Comparison of ENCODE assay signal across 1 cellular context in the genomic region with DNA sequence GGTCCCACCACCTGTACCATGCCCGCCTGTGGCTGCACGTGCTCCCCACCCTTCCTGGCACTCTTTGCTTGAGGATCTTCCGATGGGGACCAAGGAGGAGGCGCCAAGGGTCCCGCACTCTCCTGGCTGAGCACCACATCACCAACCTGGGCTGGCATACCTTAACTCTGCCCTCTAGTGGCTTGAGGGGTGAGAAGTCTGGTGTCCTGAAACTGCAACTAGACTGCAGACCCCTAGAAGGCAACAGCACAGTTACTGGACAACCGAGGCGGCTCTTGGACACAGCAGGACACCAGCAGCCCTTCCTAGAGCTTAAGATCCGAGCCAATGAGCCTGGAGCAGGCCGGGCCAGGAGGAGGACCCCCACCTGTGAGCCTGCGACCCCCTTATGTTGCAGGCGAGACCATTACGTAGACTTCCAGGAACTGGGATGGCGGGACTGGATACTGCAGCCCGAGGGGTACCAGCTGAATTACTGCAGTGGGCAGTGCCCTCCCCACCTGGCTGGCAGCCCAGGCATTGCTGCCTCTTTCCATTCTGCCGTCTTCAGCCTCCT.
A peak's percentile ranks its signal among the peaks of the same experiment; 100 is the strongest.
TF ChIP-seq lines count a peak whose summit lies in the region.

No MANE protein-coding gene starts in this region.

TF ChIP-seq in HepG2, 621 proteins besides CTCF, POLR2A, EP300 and RAD21 (continued from another document and continues in another):
- TF ChIP-seq THAP9 (CRISPR knock-in tag; IDR thresholded peaks at IDR 0.05; ENCODE audit: borderline replicate concordance) (no peak), PAXIP1 (CRISPR knock-in tag; conservative IDR thresholded peaks at IDR 0.05) (no peak), KDM1A (CRISPR knock-in tag; IDR thresholded peaks at IDR 0.05) (no peak), PRMT3 (CRISPR knock-in tag; IDR thresholded peaks at IDR 0.05; ENCODE audit: borderline replicate concordance, low read depth) (no peak), ZNF615 (CRISPR knock-in tag; IDR thresholded peaks at IDR 0.05; ENCODE audit: borderline replicate concordance) (no peak), ZMYM2 (CRISPR knock-in tag; IDR thresholded peaks at IDR 0.05) (no peak), HNF1B (CRISPR knock-in tag; IDR thresholded peaks at IDR 0.05) (0 out of 2 replicates have a peak, but pooled peaks have one; percentile 1), SOX13 (IDR thresholded peaks at IDR 0.05) (no peak), SOX13 (CRISPR knock-in tag; conservative IDR thresholded peaks at IDR 0.05 in 1 of 2, IDR thresholded peaks at IDR 0.05 in 1 of 2) (no peak), ZNF879 (CRISPR knock-in tag; IDR thresholded peaks at IDR 0.05) (no peak), KLF16 (CRISPR knock-in tag; IDR thresholded peaks at IDR 0.05) (peak in 1 of 2 experiments; percentile 46; a peak in 1 of 4 replicates), ZC3H13 (CRISPR knock-in tag; IDR thresholded peaks at IDR 0.05) (no peak), HNF4G (IDR thresholded peaks at IDR 0.05; ENCODE audit: borderline replicate concordance, low read depth, low read length) (no peak), HNF4G (CRISPR knock-in tag; IDR thresholded peaks at IDR 0.05; ENCODE audit: borderline replicate concordance, low read depth) (no peak), ZNF619 (CRISPR knock-in tag; IDR thresholded peaks at IDR 0.05) (no peak), ZNF704 (CRISPR knock-in tag; IDR thresholded peaks at IDR 0.05; ENCODE audit: borderline replicate concordance) (no peak), NR2F6 (IDR thresholded peaks at IDR 0.05) (no peak), NR2F6 (CRISPR knock-in tag; IDR thresholded peaks at IDR 0.05) (no peak), REST (IDR thresholded peaks at IDR 0.05; ENCODE audit: borderline replicate concordance in 1 of 2, low read depth in 1 of 2, low read length in 2 of 2) (no peak), KDM2A (CRISPR knock-in tag; IDR thresholded peaks at IDR 0.05; ENCODE audit: borderline replicate concordance, low read depth) (no peak), MAF1 (CRISPR knock-in tag; IDR thresholded peaks at IDR 0.05; ENCODE audit: borderline replicate concordance) (no peak), ZNF550 (CRISPR knock-in tag; IDR thresholded peaks at IDR 0.05; ENCODE audit: borderline replicate concordance) (no peak), ZNF143 (CRISPR knock-in tag; IDR thresholded peaks at IDR 0.05) (no peak), IRF2 (CRISPR knock-in tag; IDR thresholded peaks at IDR 0.05) (0 out of 2 replicates have a peak, but pooled peaks have one; percentile 23), ZNF883 (CRISPR knock-in tag; IDR thresholded peaks at IDR 0.05; ENCODE audit: not compliant biosample characterization) (no peak), ZKSCAN8 (CRISPR knock-in tag; IDR thresholded peaks at IDR 0.05; ENCODE audit: borderline replicate concordance) (no peak), ZSCAN25 (CRISPR knock-in tag; IDR thresholded peaks at IDR 0.05) (0 out of 2 replicates have a peak, but pooled peaks have one; percentile 19)
- TF ChIP-seq, protein P1, sequence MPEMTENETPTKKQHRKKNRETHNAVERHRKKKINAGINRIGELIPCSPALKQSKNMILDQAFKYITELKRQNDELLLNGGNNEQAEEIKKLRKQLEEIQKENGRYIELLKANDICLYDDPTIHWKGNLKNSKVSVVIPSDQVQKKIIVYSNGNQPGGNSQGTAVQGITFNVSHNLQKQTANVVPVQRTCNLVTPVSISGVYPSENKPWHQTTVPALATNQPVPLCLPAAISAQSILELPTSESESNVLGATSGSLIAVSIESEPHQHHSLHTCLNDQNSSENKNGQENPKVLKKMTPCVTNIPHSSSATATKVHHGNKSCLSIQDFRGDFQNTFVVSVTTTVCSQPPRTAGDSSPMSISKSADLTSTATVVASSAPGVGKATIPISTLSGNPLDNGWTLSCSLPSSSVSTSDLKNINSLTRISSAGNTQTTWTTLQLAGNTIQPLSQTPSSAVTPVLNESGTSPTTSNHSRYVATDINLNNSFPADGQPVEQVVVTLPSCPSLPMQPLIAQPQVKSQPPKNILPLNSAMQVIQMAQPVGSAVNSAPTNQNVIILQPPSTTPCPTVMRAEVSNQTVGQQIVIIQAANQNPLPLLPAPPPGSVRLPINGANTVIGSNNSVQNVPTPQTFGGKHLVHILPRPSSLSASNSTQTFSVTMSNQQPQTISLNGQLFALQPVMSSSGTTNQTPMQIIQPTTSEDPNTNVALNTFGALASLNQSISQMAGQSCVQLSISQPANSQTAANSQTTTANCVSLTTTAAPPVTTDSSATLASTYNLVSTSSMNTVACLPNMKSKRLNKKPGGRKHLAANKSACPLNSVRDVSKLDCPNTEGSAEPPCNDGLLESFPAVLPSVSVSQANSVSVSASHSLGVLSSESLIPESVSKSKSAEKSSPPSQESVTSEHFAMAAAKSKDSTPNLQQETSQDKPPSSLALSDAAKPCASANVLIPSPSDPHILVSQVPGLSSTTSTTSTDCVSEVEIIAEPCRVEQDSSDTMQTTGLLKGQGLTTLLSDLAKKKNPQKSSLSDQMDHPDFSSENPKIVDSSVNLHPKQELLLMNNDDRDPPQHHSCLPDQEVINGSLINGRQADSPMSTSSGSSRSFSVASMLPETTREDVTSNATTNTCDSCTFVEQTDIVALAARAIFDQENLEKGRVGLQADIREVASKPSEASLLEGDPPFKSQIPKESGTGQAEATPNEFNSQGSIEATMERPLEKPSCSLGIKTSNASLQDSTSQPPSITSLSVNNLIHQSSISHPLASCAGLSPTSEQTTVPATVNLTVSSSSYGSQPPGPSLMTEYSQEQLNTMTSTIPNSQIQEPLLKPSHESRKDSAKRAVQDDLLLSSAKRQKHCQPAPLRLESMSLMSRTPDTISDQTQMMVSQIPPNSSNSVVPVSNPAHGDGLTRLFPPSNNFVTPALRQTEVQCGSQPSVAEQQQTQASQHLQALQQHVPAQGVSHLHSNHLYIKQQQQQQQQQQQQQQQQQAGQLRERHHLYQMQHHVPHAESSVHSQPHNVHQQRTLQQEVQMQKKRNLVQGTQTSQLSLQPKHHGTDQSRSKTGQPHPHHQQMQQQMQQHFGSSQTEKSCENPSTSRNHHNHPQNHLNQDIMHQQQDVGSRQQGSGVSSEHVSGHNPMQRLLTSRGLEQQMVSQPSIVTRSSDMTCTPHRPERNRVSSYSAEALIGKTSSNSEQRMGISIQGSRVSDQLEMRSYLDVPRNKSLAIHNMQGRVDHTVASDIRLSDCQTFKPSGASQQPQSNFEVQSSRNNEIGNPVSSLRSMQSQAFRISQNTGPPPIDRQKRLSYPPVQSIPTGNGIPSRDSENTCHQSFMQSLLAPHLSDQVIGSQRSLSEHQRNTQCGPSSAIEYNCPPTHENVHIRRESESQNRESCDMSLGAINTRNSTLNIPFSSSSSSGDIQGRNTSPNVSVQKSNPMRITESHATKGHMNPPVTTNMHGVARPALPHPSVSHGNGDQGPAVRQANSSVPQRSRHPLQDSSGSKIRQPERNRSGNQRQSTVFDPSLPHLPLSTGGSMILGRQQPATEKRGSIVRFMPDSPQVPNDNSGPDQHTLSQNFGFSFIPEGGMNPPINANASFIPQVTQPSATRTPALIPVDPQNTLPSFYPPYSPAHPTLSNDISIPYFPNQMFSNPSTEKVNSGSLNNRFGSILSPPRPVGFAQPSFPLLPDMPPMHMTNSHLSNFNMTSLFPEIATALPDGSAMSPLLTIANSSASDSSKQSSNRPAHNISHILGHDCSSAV (CRISPR knock-in tag; IDR thresholded peaks at IDR 0.05; ENCODE audit: borderline replicate concordance) = no peak
- TF ChIP-seq, protein P2, sequence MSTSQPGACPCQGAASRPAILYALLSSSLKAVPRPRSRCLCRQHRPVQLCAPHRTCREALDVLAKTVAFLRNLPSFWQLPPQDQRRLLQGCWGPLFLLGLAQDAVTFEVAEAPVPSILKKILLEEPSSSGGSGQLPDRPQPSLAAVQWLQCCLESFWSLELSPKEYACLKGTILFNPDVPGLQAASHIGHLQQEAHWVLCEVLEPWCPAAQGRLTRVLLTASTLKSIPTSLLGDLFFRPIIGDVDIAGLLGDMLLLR (CRISPR knock-in tag; IDR thresholded peaks at IDR 0.05) = no peak
